ENCODE assay signal across 8 cellular contexts in genomic region chr2:102806250-102806837, GRCh38. TPM values are rescaled to one million over a fixed set of nuclear protein-coding genes. Genes with fewer than 3 reads are reported as not detected.
DNase-seq lines count a peak whose midpoint lies in the region; ATAC-seq, FAIRE-seq and TF ChIP-seq lines count a peak whose summit lies in the region.

No MANE protein-coding gene starts in this region.

- H3K4me2 ChIP-seq in GM12878 (ENCODE audit: control insufficient read depth, insufficient read depth) = no peak overlapping the region
- H3K4me2 ChIP-seq in smooth muscle cell = no peak overlapping the region

- H3K79me2 ChIP-seq in GM12878 (ENCODE audit: control insufficient read depth, insufficient read depth, low read length) = no peaks in the 10 kb centered on the region
- H3K79me2 ChIP-seq in smooth muscle cell (ENCODE audit: low read depth) = no peaks in the 10 kb centered on the region

- H3K4me1 ChIP-seq in SJCRH30 = no peaks in the 10 kb centered on the region
- peaks cover 3% of the 10 kb centered on the region for H3K4me1 ChIP-seq in GM12878 (ENCODE audit: control insufficient read depth, insufficient read depth, low read length)
- H3K4me1 ChIP-seq in smooth muscle cell (ENCODE audit: low read depth) = no peaks in the 10 kb centered on the region

- H3K9ac ChIP-seq in GM12878 (ENCODE audit: control insufficient read depth, insufficient read depth, low read length) (no peak overlapping the region), smooth muscle cell (ENCODE audit: low read depth) (no peak overlapping the region)

- no peak overlapping the region for H3K4me3 Mint-ChIP-seq in stimulated activated memory B cell treated with anti-CD40 and anti-IgM and Interleukin-4, amounts not matched to agents 10 μg/mL and 1 μg/mL and 100 μg/mL, for 72 hours

- no peaks in the 10 kb centered on the region for H3K27me3 ChIP-seq in SJCRH30
- H3K27me3 ChIP-seq in GM12878 (replicated peaks in 1 of 2; ENCODE audit: control insufficient read depth in 2 of 2, insufficient read depth in 2 of 2, low read length in 1 of 2) = no peaks in the 10 kb centered on the region
- H3K27me3 ChIP-seq in smooth muscle cell (ENCODE audit: low read depth) = no peaks in the 10 kb centered on the region

- TF ChIP-seq POLR2A in GM12878 (IDR thresholded peaks at IDR 0.05; ENCODE audit: low read depth, low read length) = no peak

- CTCF ChIA-PET in GM12878 (lab: Yijun Ruan, JAX) = interaction anchor here (0.7 to 6.4 kb wide), 16 partner anchors 9 to 333 kb away, joined by 3 to 101 read pairs (median 4); partner anchors contain the start of genes SLC9A4 and TMEM182

- no peaks in the 10 kb centered on the region for H4K20me1 ChIP-seq in GM12878 (ENCODE audit: control insufficient read depth, insufficient read depth)
- no peaks in the 10 kb centered on the region for H4K20me1 ChIP-seq in smooth muscle cell (ENCODE audit: low read depth)

- peaks cover 41% of the 10 kb centered on the region for H3K36me3 Mint-ChIP-seq in stimulated activated memory B cell treated with anti-CD40 and anti-IgM and Interleukin-4, amounts not matched to agents 10 μg/mL and 1 μg/mL and 100 μg/mL, for 72 hours

- 30% methylated on average over 9 of the region's 9 CpGs for whole genome bisulfite sequencing in GM12878 (ENCODE audit: insufficient coverage, insufficient replicate concordance, low lambda C conversion rate, missing lambda C conversion rate)
- WGBS in smooth muscle cell (ENCODE audit: low lambda C conversion rate) = 41% methylated on average over 9 of the region's 9 CpGs

- H3K36me3 ChIP-seq in SJCRH30 = no peaks in the 10 kb centered on the region
- no peaks in the 10 kb centered on the region for H3K36me3 ChIP-seq in GM12878 (ENCODE audit: control insufficient read depth in 2 of 2, insufficient read depth in 2 of 2, low read length in 1 of 2)
- no peaks in the 10 kb centered on the region for H3K36me3 ChIP-seq in smooth muscle cell (ENCODE audit: low read depth)

- ATAC-seq in GM21737 (IDR thresholded peaks at IDR 0.05; ENCODE audit: unreplicated experiment) = peak; percentile 81
- peak; percentile 83 for ATAC-seq in GM12878
- no peak for ATAC-seq in stimulated activated memory B cell treated with anti-CD40 and anti-IgM and Interleukin-4, amounts not matched to agents 10 μg/mL and 1 μg/mL and 100 μg/mL, for 72 hours

- H3K9me3 Mint-ChIP-seq in stimulated activated memory B cell treated with anti-CD40 and anti-IgM and Interleukin-4, amounts not matched to agents 10 μg/mL and 1 μg/mL and 100 μg/mL, for 72 hours = peaks cover 14% of the 10 kb centered on the region

- POLR2A ChIA-PET in GM12878 (lab: Charles Lee) = no interaction called here

- peaks cover 6% of the 10 kb centered on the region for H3K4me1 Mint-ChIP-seq in stimulated activated memory B cell treated with anti-CD40 and anti-IgM and Interleukin-4, amounts not matched to agents 10 μg/mL and 1 μg/mL and 100 μg/mL, for 72 hours

- no peak overlapping the region for H3K27ac Mint-ChIP-seq in stimulated activated memory B cell treated with anti-CD40 and anti-IgM and Interleukin-4, amounts not matched to agents 10 μg/mL and 1 μg/mL and 100 μg/mL, for 72 hours

- in situ Hi-C loops in GM12878 (cut with MboI) = no loop called here

- no peaks in the 10 kb centered on the region for H3F3A ChIP-seq in smooth muscle cell (ENCODE audit: low read depth)

- H3K27ac ChIP-seq in SJCRH30 = no peak overlapping the region
- H3K27ac ChIP-seq in GM12878 (ENCODE audit: control insufficient read depth, insufficient read depth) = no peak overlapping the region
- H3K27ac ChIP-seq in smooth muscle cell (ENCODE audit: low read depth) = no peak overlapping the region

- no peak overlapping the region for H2AFZ ChIP-seq in GM12878 (ENCODE audit: control insufficient read depth, low read depth, low read length)
- H2AFZ ChIP-seq in smooth muscle cell (ENCODE audit: low read depth) = no peak overlapping the region

- H3K27me3 Mint-ChIP-seq in stimulated activated memory B cell treated with anti-CD40 and anti-IgM and Interleukin-4, amounts not matched to agents 10 μg/mL and 1 μg/mL and 100 μg/mL, for 72 hours = no peaks in the 10 kb centered on the region

- peak; percentile 96 for FAIRE-seq in GM12878 (lab: Jason Lieb, UNC)

- H3K4me3 ChIP-seq in SJCRH30 (no peak overlapping the region), GM12878 (no peak overlapping the region), smooth muscle cell (no peak overlapping the region)

- no peak for TF ChIP-seq EP300 in GM12878 (IDR thresholded peaks at IDR 0.05; ENCODE audit: borderline replicate concordance in 1 of 2, control insufficient read depth in 1 of 2, low read depth in 2 of 2, low read length in 2 of 2)

- no TSS peak for BruUV-seq in GM12878 (replicated peaks; lab: Mats Ljungman, UMichigan)

- RAD21 ChIA-PET in GM12878 (lab: Charles Lee; ENCODE audit: unreplicated experiment) = interaction anchor here (1.0 to 6.0 kb wide), 3 partner anchors 53 to 191 kb away, joined by 3 to 34 read pairs (median 4); no protein-coding TSS in a partner anchor

- intact Hi-C loops in GM12878 (cut with micrococcal nuclease; ENCODE audit: unreplicated experiment) = loop anchor here (1.0 to 10.0 kb wide), 3 partner anchors 53 to 286 kb away; partner anchors contain the start of gene SLC9A2

- DNase-seq in GM04503 (ENCODE audit: low read depth) (peak; percentile 22), Kasumi-1 (lab: John Stamatoyannopoulos, UW) (peak; percentile 61 to 72), SJCRH30 (peak; percentile 56 to 84), GM12878 (ENCODE audit: low read depth, low spot score) (no peak), iPS DF 4.7 (ENCODE audit: extremely low read depth, low spot score) (peak; percentile 60), smooth muscle cell (lab: John Stamatoyannopoulos, UW; ENCODE audit: unreplicated experiment) (peak; percentile 12)

- TF ChIP-seq CTCF in GM12878 (IDR thresholded peaks at IDR 0.05 in 2 of 3, conservative IDR thresholded peaks at IDR 0.05 in 1 of 3; ENCODE audit: control insufficient read depth in 2 of 3, extremely low read depth in 1 of 3, insufficient read depth in 1 of 3, low read depth in 3 of 3, low read length in 3 of 3) (peak; percentile 85 to 90 (median 86)), smooth muscle cell (IDR thresholded peaks at IDR 0.05; ENCODE audit: borderline replicate concordance, insufficient read depth, poor library complexity, severe bottlenecking) (peak; percentile 72)

- SMC1A ChIA-PET in GM12878 (lab: Charles Lee; ENCODE audit: uncharacterized antibody, unreplicated experiment) = interaction anchor here (0.6 to 4.7 kb wide), 4 partner anchors 52 to 335 kb away, joined by 3 to 44 read pairs (median 4); a partner anchor contains a TSS

- peak; percentile 77 for TF ChIP-seq RAD21 in GM12878 (IDR thresholded peaks at IDR 0.05; ENCODE audit: insufficient read depth, low read depth, low read length)

- H3K9me3 ChIP-seq in SJCRH30 (replicated peaks) = peaks cover 7% of the 10 kb centered on the region
- H3K9me3 ChIP-seq in GM12878 (replicated peaks; ENCODE audit: control insufficient read depth, insufficient read depth, low read length) = peaks cover 2% of the 10 kb centered on the region; the same call in 1 of the 3 replicates
- no peaks in the 10 kb centered on the region for H3K9me3 ChIP-seq in smooth muscle cell (replicated peaks; ENCODE audit: low read depth)

TF ChIP-seq in GM12878, 131 proteins besides CTCF, POLR2A, EP300 and RAD21 (continues in another document):
- no peak for TF ChIP-seq SIX5 (IDR thresholded peaks at IDR 0.05; ENCODE audit: low read depth, low read length, severe bottlenecking)
- no peak for TF ChIP-seq IRF4 (IDR thresholded peaks at IDR 0.05; ENCODE audit: low read depth, low read length)
- no peak for TF ChIP-seq NFIC (IDR thresholded peaks at IDR 0.05; ENCODE audit: low read depth, low read length)
- no peak for TF ChIP-seq IKZF1 (conservative IDR thresholded peaks at IDR 0.05)
- TF ChIP-seq IRF3 (IDR thresholded peaks at IDR 0.05) = no peak
- TF ChIP-seq TCF12 (IDR thresholded peaks at IDR 0.05; ENCODE audit: low read depth, low read length) = no peak

RNA-seq across cellular contexts. Expression of gene TMEM182, which starts 44.5 kb away (rescaled TPM):
- total RNA-seq in SJCRH30 (2014; rRNA removed; shearing (Covaris generic)) = 6.7 and 7.5 TPM in 2 replicates
- total RNA-seq in GM12878 (2013; cell fraction: nucleolus; rRNA removed) = 23.3 and 28.2 TPM in 2 replicates
- total RNA-seq in GM12878 (2014; rRNA removed) (1.9 and 4.3 TPM in 2 replicates), GM12878 (2014; rRNA removed; fragmentation: Illumina TruSeq; extraction: Trizol) (2.9 and 3.0 TPM in 2 replicates), GM12878 (2021) (3.3 and 3.7 TPM in 2 replicates), smooth muscle cell (12.3 and 13.3 TPM in 2 replicates)
- 4.7 TPM for polyA plus RNA-seq in GM12878 (2011; ENCODE audit: low read depth)
- polyA plus RNA-seq in GM12878 (2011; rRNA removed) (5.2 and 5.4 TPM in 2 replicates), GM12878 (2014; fragmentation: Illumina TruSeq; extraction: Trizol) (4.2 and 6.7 TPM in 2 replicates), GM12878 (2014; fragmentation: Nextera tagmentation; extraction: Ambion mirVana) (1 to 10 TPM; 2.3 to 3.0 TPM), GM12878 (2014; rRNA removed) (1.8 and 2.7 TPM in 2 replicates), GM12878 (2016; fragmentation: Nextera tagmentation; extraction: Ambion mirVana) (1 to 10 TPM; 4.7 to 5.0 TPM), smooth muscle cell (4.0 and 4.4 TPM in 2 replicates)
- 2.1 and 3.1 TPM in 2 replicates for polyA plus RNA-seq in GM12878 (2011; cell fraction: cytosol; rRNA removed)
- polyA plus RNA-seq in GM12878 (2011; cell fraction: nucleus; rRNA removed) = 2.1 and 2.4 TPM in 2 replicates
- polyA plus RNA-seq in GM12878 (2012) = 4.1 and 10.0 TPM in 2 replicates
- polyA minus RNA-seq in GM12878 (2011; rRNA and poly(A)+ RNA removed) = 4.2 and 5.2 TPM in 2 replicates
- polyA minus RNA-seq in GM12878 (2011; cell fraction: cytosol; rRNA and poly(A)+ RNA removed) = 0.53 and 3.0 TPM in 2 replicates
- 6.2 and 7.9 TPM in 2 replicates for polyA minus RNA-seq in GM12878 (2011; cell fraction: nucleus; rRNA and poly(A)+ RNA removed)
